Comparison of ENCODE assay signal across 13 cellular contexts in the genomic region with DNA sequence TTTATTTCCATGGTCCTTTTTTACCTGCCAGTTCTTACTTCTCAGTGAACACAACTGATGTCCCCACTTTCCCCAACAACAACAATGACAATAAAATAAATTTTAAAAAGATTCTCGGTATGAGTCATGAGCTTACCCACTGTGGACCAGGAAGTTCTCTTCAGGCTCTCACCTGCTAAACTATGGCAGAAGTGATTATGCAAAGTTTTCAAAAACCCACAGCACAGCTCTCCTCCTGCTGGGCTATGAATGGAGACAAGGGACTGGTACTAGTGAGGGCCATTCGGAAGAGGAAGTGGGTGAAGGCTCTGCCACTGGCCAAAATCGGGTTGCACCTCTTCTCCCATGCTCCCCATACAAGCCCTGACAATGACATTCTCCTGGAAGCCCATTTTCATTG.
A peak's percentile ranks its signal among the peaks of the same experiment; 100 is the strongest.
DNase-seq lines count a peak whose midpoint lies in the region; ATAC-seq and TF ChIP-seq lines count a peak whose summit lies in the region.
"Had no signal": no experiment of that assay in that cellular context is flagged by ENCODE, and none has a peak within 500 bp of the region (broad histone marks: within the 10 kb centered on the region; RNA-seq: fewer than 3 reads in every experiment).

No MANE protein-coding gene starts in this region.

- no peak overlapping the region for H3K27ac ChIP-seq in stomach

- intact Hi-C loops in stomach (cut with DNase I; ENCODE audit: low total_unique reads) = no loop called here

- H3K4me1 ChIP-seq in stomach = peaks cover 0 to 14% (median 2%) of the 10 kb centered on the region in 4 donors
- H3K4me1 ChIP-seq: Caco-2 had no signal

- ATAC-seq in GM18861 (IDR thresholded peaks at IDR 0.05; ENCODE audit: unreplicated experiment) = peak; percentile 98
- ATAC-seq in GM21447 (IDR thresholded peaks at IDR 0.05; ENCODE audit: unreplicated experiment) = peak; percentile 98
- peak; percentile 98 for ATAC-seq in HG03097 (IDR thresholded peaks at IDR 0.05; ENCODE audit: low FRiP score, unreplicated experiment)
- ATAC-seq in activated T-helper 17 cell treated with anti-CD3 and anti-CD28 coated beads, Interleukin-2, amount 50 U/mL, for 72 hours (replicated peaks) = no peak
- ATAC-seq: HCT116 had no signal

- no peaks in the 10 kb centered on the region for H3K9me3 ChIP-seq in stomach
- H3K9me3 ChIP-seq: Caco-2 had no signal

- H3K9me3 Mint-ChIP-seq in activated T-helper 17 cell treated with anti-CD3 and anti-CD28 coated beads, Interleukin-2, amount 50 U/mL, for 72 hours = no peaks in the 10 kb centered on the region

- TF ChIP-seq POLR2A in stomach (IDR thresholded peaks at IDR 0.05) = no peak

- H3K4me1 Mint-ChIP-seq in activated T-helper 17 cell treated with anti-CD3 and anti-CD28 coated beads, Interleukin-2, amount 50 U/mL, for 72 hours = no peaks in the 10 kb centered on the region

- H3K36me3 Mint-ChIP-seq in activated T-helper 17 cell treated with anti-CD3 and anti-CD28 coated beads, Interleukin-2, amount 50 U/mL, for 72 hours (ENCODE audit: low read depth) = no peaks in the 10 kb centered on the region

- TF ChIP-seq EP300 in stomach (IDR thresholded peaks at IDR 0.05) = no peak

- no peaks in the 10 kb centered on the region for H3K27me3 ChIP-seq in stomach

- 81 to 89% (median 87%) methylated on average over 3 of the region's 3 CpGs for WGBS in stomach, 5 donors

- no peaks in the 10 kb centered on the region for H3K36me3 ChIP-seq in stomach

- H3K4me3 ChIP-seq in stomach = no peak overlapping the region

- TF ChIP-seq CTCF in stomach (IDR thresholded peaks at IDR 0.05) = no peak

- DNase-seq in germinal center (ENCODE audit: low spot score) = peak; percentile 61
- no peak for DNase-seq in NCI-H524 (lab: John Stamatoyannopoulos, UW)
- no peak for DNase-seq in stomach
- DNase-seq in HPDE6-E6E7 (ENCODE audit: extremely low spot score) = no peak
- DNase-seq: activated CD4-positive, alpha-beta T cell treated with anti-CD3 and anti-CD28 coated beads, Interleukin-2, amount 50 U/mL, for 1 hour; anterior cingulate cortex; Caco-2; posterior cingulate gyrus had no signal

- no peak overlapping the region for H3K27ac Mint-ChIP-seq in activated T-helper 17 cell treated with anti-CD3 and anti-CD28 coated beads, Interleukin-2, amount 50 U/mL, for 72 hours

- H3K4me3 Mint-ChIP-seq in activated T-helper 17 cell treated with anti-CD3 and anti-CD28 coated beads, Interleukin-2, amount 50 U/mL, for 72 hours = no peak overlapping the region

- H3K27me3 Mint-ChIP-seq in activated T-helper 17 cell treated with anti-CD3 and anti-CD28 coated beads, Interleukin-2, amount 50 U/mL, for 72 hours = peaks cover 8% of the 10 kb centered on the region
